7 cellular contexts compared by ENCODE assay signal in the genomic region with DNA sequence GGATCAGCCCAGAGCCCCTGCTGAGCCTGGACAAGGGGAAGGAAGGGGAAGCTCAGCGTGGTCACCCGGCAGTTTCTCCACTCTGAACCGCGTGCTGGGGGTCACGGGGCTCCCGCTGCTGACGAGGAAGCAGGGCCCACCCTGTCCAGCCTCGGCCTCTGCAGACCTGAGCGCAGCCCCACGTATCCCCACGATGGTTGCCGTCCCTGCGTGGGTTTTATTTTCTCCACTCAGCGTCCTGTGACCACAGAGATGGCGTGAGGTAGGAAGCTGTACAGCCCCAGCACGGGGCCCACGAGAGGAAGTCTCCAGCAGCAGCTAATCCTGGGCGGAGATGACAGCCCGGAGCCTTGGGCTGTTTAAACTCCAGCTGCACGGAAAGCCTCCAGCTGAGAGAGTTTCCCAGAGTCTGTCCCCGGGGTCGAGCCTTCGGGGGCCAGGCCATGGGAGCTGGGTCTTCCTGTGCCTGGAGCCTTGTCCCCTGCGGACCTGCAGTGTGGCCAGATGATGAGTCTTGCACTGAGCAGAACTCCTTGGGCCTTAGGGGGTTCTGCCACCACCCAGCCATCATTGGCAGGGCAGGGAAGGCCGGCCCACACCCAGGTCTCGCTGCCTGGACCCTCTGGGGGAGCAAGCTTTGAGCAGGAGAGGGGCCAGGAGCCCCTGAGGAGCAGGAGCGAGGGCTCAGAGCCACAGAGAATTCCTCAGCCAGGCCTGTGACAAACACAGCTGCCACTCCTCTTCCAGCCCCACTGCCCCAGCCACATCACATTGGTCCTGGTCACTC.
DNase-seq lines count a peak whose midpoint lies in the region; ATAC-seq and TF ChIP-seq lines count a peak whose summit lies in the region.

No MANE protein-coding gene starts in this region.

- no peak for DNase-seq in NT2/D1 (ENCODE audit: low read depth, low spot score)
- DNase-seq in dorsolateral prefrontal cortex, result peak in 1 of 10 donors; percentile 32
- no peak for DNase-seq in mesendoderm
- peak in 1 of 2 donors; percentile 21 for DNase-seq in thyroid gland
- DNase-seq in SK-N-DZ (ENCODE audit: low spot score), result no peak
- DNase-seq in stimulated activated CD4-positive, alpha-beta T cell treated with anti-CD3 and anti-CD28 coated beads, Interleukin-4, amount 100 ng/mL, for 24 hours, result no peak

- H2BK120ac ChIP-seq in mesendoderm (ENCODE audit: low read depth, low read length), result no peak overlapping the region

- no peak overlapping the region for H4K8ac ChIP-seq in mesendoderm (ENCODE audit: low read depth, low read length)

- no peak for ATAC-seq in HG02981 (IDR thresholded peaks at IDR 0.05; ENCODE audit: unreplicated experiment)

- H2BK5ac ChIP-seq in mesendoderm (ENCODE audit: low read length), result no peak overlapping the region

- H3K4me2 ChIP-seq in mesendoderm (ENCODE audit: low read length), result no peak overlapping the region

- H3K9ac ChIP-seq in NT2/D1 (ENCODE audit: insufficient read length, low read depth) (peak overlapping the region; percentile 51), mesendoderm (ENCODE audit: low read length) (no peak overlapping the region)

- H3K27me3 ChIP-seq in NT2/D1 (ENCODE audit: insufficient read depth, insufficient read length), result no peaks in the 10 kb centered on the region
- peaks cover 0 to 4% (median 0%) of the 10 kb centered on the region in 45 donors for H3K27me3 ChIP-seq in dorsolateral prefrontal cortex
- no peaks in the 10 kb centered on the region for H3K27me3 ChIP-seq in mesendoderm (ENCODE audit: insufficient read depth, low read length, poor library complexity)
- no peaks in the 10 kb centered on the region for H3K27me3 ChIP-seq in thyroid gland

- no peak overlapping the region for H3K4ac ChIP-seq in mesendoderm (ENCODE audit: low read depth, low read length)

- no peak for TF ChIP-seq POLR2A in thyroid gland (IDR thresholded peaks at IDR 0.05)

- no CpG with 5 or more reads among the region's 27 CpGs for WGBS in mesendoderm (ENCODE audit: extremely low coverage, insufficient coverage, low lambda C conversion rate)
- 73 to 75% methylated on average over 21 to 25 of the region's 27 CpGs for WGBS in thyroid gland, 2 donors

- H3K18ac ChIP-seq in mesendoderm (ENCODE audit: low read length), result peak overlapping the region; percentile 1

- no peak overlapping the region for H2BK15ac ChIP-seq in mesendoderm (replicated peaks; ENCODE audit: low read depth)

- H3K36me3 ChIP-seq in NT2/D1 (ENCODE audit: insufficient read depth, insufficient read length, low read length), result no peaks in the 10 kb centered on the region
- no peaks in the 10 kb centered on the region for H3K36me3 ChIP-seq in mesendoderm (ENCODE audit: control insufficient read depth, insufficient read depth, low read length)
- H3K36me3 ChIP-seq in thyroid gland, result no peaks in the 10 kb centered on the region

- no peak overlapping the region for H3K4me3 ChIP-seq in NT2/D1 (ENCODE audit: insufficient read length, low read depth)
- H3K4me3 ChIP-seq in dorsolateral prefrontal cortex, result peak overlapping the region in 2 of 59 donors; percentile 3 to 12
- no peak overlapping the region for H3K4me3 ChIP-seq in mesendoderm (ENCODE audit: low read length)
- no peak overlapping the region for H3K4me3 ChIP-seq in thyroid gland (replicated peaks in 1 of 3)

- no peak overlapping the region for H4K5ac ChIP-seq in mesendoderm (ENCODE audit: low read length)

- intact Hi-C loops in dorsolateral prefrontal cortex (cut with DNase I), result no loop called here
- intact Hi-C loops in thyroid gland (cut with DNase I), result no loop called here

- H3K79me2 ChIP-seq in mesendoderm (ENCODE audit: control insufficient read depth, insufficient read depth, low read length), result no peaks in the 10 kb centered on the region

- no peak overlapping the region for H3K23ac ChIP-seq in mesendoderm (ENCODE audit: low read length)

- H3K56ac ChIP-seq in mesendoderm (ENCODE audit: low read length), result peak overlapping the region; percentile 1

- no peak overlapping the region for H2AK5ac ChIP-seq in mesendoderm (ENCODE audit: low read length)

- no peak for TF ChIP-seq CTCF in dorsolateral prefrontal cortex (IDR thresholded peaks at IDR 0.05 in 54 of 56, conservative IDR thresholded peaks at IDR 0.05 in 2 of 56; ENCODE audit: low read depth in 1 of 56, partially characterized antibody in 56 of 56)
- no peak for TF ChIP-seq CTCF in thyroid gland (IDR thresholded peaks at IDR 0.05)

- H3K4me1 ChIP-seq in NT2/D1 (ENCODE audit: insufficient read depth, insufficient read length) (peaks cover 19% of the 10 kb centered on the region), mesendoderm (ENCODE audit: control insufficient read depth, low read depth, low read length) (peaks cover 4% of the 10 kb centered on the region), thyroid gland (peaks cover 13 to 23% of the 10 kb centered on the region in 2 donors)

- H3K27ac ChIP-seq in dorsolateral prefrontal cortex (peak overlapping the region in 34 of 59 donors; percentile 5 to 77 (median 42)), mesendoderm (ENCODE audit: low read depth, low read length) (no peak overlapping the region), thyroid gland (peak overlapping the region in 2 of 3 donors; percentile 8 to 26)

- H3K9me3 ChIP-seq in NT2/D1 (ENCODE audit: insufficient read depth, low read length), result peaks cover 3% of the 10 kb centered on the region; the same call in 1 of the 2 replicates
- H3K9me3 ChIP-seq in thyroid gland, result no peaks in the 10 kb centered on the region

- H3K79me1 ChIP-seq in mesendoderm (ENCODE audit: low read length), result no peaks in the 10 kb centered on the region
